14 cellular contexts compared by ENCODE assay signal in genomic region chr5:42886612-42887011, GRCh38.
DNase-seq lines count a peak whose midpoint lies in the region; ATAC-seq and TF ChIP-seq lines count a peak whose summit lies in the region.
"Had no signal": no experiment of that assay in that cellular context is flagged by ENCODE, and none has a peak within 500 bp of the region (broad histone marks: within the 10 kb centered on the region; RNA-seq: fewer than 3 reads in every experiment).

No MANE protein-coding gene starts in this region.

- ATAC-seq in GM19468 (IDR thresholded peaks at IDR 0.05; ENCODE audit: extremely low read depth, unreplicated experiment), result peak; percentile 49
- ATAC-seq in RWPE2 (ENCODE audit: low read depth), result no peak
- peak; percentile 15 for ATAC-seq in mucosa of descending colon
- ATAC-seq in upper lobe of right lung, result no peak
- no peak for ATAC-seq in GM21367 (IDR thresholded peaks at IDR 0.05; ENCODE audit: unreplicated experiment)

- H3K4me1 Mint-ChIP-seq in Calu3 (ENCODE audit: low read depth, unreplicated experiment), result no peaks in the 10 kb centered on the region
- H3K4me1 Mint-ChIP-seq: CD4-positive, CD25-positive, alpha-beta regulatory T cell had no signal

- no peaks in the 10 kb centered on the region for H3K27me3 ChIP-seq in RWPE2 (ENCODE audit: insufficient read depth, poor library complexity, severe bottlenecking)
- H3K27me3 ChIP-seq in upper lobe of right lung, result no peaks in the 10 kb centered on the region

- peak overlapping the region; percentile 11 for H3K27ac ChIP-seq in RWPE2 (ENCODE audit: poor library complexity, severe bottlenecking)
- H3K27ac ChIP-seq in upper lobe of right lung, result no peak overlapping the region

- H3K4me3 ChIP-seq in RWPE2 (ENCODE audit: severe bottlenecking), result no peak overlapping the region
- H3K4me3 ChIP-seq in mucosa of descending colon, result no peak overlapping the region
- H3K4me3 ChIP-seq in upper lobe of right lung, result no peak overlapping the region
- H3K4me3 ChIP-seq in foreskin fibroblast (ENCODE audit: low read depth in 1 of 2, low read length in 2 of 2), result no peak overlapping the region

- no peak for DNase-seq in Calu3
- no peak for DNase-seq in RWPE2 (ENCODE audit: low spot score)
- no peak for DNase-seq in mucosa of descending colon
- no peak for DNase-seq in upper lobe of right lung
- DNase-seq in foreskin fibroblast, result no peak
- no peak for DNase-seq in occipital lobe (lab: John Stamatoyannopoulos, UW)
- DNase-seq: CD4-positive, CD25-positive, alpha-beta regulatory T cell; HCEC 1CT; Karpas-422; NCI-H2081; NCI-H2227 treated with DMSO at 0.1 percent for 48 hours; SIG-M5 had no signal

- no peaks in the 10 kb centered on the region for H3K9me3 Mint-ChIP-seq in Calu3 (ENCODE audit: low read depth, unreplicated experiment)

- no peak overlapping the region for H3K4me3 Mint-ChIP-seq in Calu3 (ENCODE audit: low read depth, unreplicated experiment)
- H3K4me3 Mint-ChIP-seq: CD4-positive, CD25-positive, alpha-beta regulatory T cell had no signal

- TF ChIP-seq CTCF in Calu3 (IDR thresholded peaks at IDR 0.05; ENCODE audit: unreplicated experiment) (no peak), RWPE2 (IDR thresholded peaks at IDR 0.05; ENCODE audit: poor library complexity, severe bottlenecking) (no peak), mucosa of descending colon (IDR thresholded peaks at IDR 0.05) (no peak), upper lobe of right lung (IDR thresholded peaks at IDR 0.05) (no peak), foreskin fibroblast (IDR thresholded peaks at IDR 0.05; ENCODE audit: low read depth, low read length) (no peak)

- no peaks in the 10 kb centered on the region for H3K36me3 Mint-ChIP-seq in Calu3 (ENCODE audit: insufficient read depth, unreplicated experiment)
- H3K36me3 Mint-ChIP-seq: CD4-positive, CD25-positive, alpha-beta regulatory T cell had no signal

- H3K36me3 ChIP-seq in RWPE2 (ENCODE audit: low read depth) (no peaks in the 10 kb centered on the region), mucosa of descending colon (ENCODE audit: low read depth) (no peaks in the 10 kb centered on the region), upper lobe of right lung (no peaks in the 10 kb centered on the region)

- H3K4me1 ChIP-seq in RWPE2 (ENCODE audit: insufficient read depth, poor library complexity, severe bottlenecking), result peaks cover 13% of the 10 kb centered on the region
- peaks cover 16% of the 10 kb centered on the region for H3K4me1 ChIP-seq in mucosa of descending colon (ENCODE audit: low read depth)
- peaks cover 10% of the 10 kb centered on the region for H3K4me1 ChIP-seq in upper lobe of right lung

- CTCF ChIA-PET in Calu3 (lab: Charles Lee), result no interaction called here

- BruUV-seq in Calu3 (replicated peaks; lab: Mats Ljungman, UMichigan), result TSS peak; percentile 80

- intact Hi-C loops in Calu3 (cut with micrococcal nuclease; ENCODE audit: unreplicated experiment), result loop anchor here (5.0 to 10.0 kb wide), 5 partner anchors 79 to 1032 kb away; no protein-coding TSS in a partner anchor
- intact Hi-C loops in mucosa of descending colon (cut with DNase I, micrococcal nuclease), result loop anchor here in 1 of 2 donors (5.0 kb wide), 1 partner anchor 119 kb away; no protein-coding TSS in a partner anchor
- intact Hi-C loops in upper lobe of right lung (cut with DNase I), result no loop called here

- H3K9me3 ChIP-seq in RWPE2 (ENCODE audit: severe bottlenecking), result no peaks in the 10 kb centered on the region
- H3K9me3 ChIP-seq in mucosa of descending colon, result no peaks in the 10 kb centered on the region
- no peaks in the 10 kb centered on the region for H3K9me3 ChIP-seq in upper lobe of right lung

- H3K27ac Mint-ChIP-seq in Calu3 (ENCODE audit: unreplicated experiment), result no peak overlapping the region
- H3K27ac Mint-ChIP-seq: CD4-positive, CD25-positive, alpha-beta regulatory T cell had no signal

- no peaks in the 10 kb centered on the region for H3K27me3 Mint-ChIP-seq in Calu3 (ENCODE audit: unreplicated experiment)

Comparison
In these comparisons a context has a peak if more than half of its experiments do, and no peak if none do; other contexts are left out.
1. ATAC-seq: peak in GM19468 (single experiment) and mucosa of descending colon (single experiment); none in RWPE2 (single experiment), upper lobe of right lung (single experiment) and GM21367 (single experiment).